In genomic region chr3:178714971-178715832, GRCh38 we compare ENCODE assay signal across 13 cellular contexts.
DNase-seq lines count a peak whose midpoint lies in the region; ATAC-seq lines count a peak whose summit lies in the region.
"Had no signal": no experiment of that assay in that cellular context is flagged by ENCODE, and none has a peak within 500 bp of the region (broad histone marks: within the 10 kb centered on the region; RNA-seq: fewer than 3 reads in every experiment).

No MANE protein-coding gene starts in this region.

- peak; percentile 98 for ATAC-seq in esophagus mucosa
- ATAC-seq: left lung; natural killer cell treated with Interleukin-12 subunit alpha and Interleukin-12 subunit beta and Interleukin-15 and Interleukin-18, amount 100 ng/mL, for 72 hours had no signal

- peak; percentile 89 for DNase-seq in NCI-H2107 treated with DMSO at 0.1 percent for 48 hours (lab: John Stamatoyannopoulos, UW; ENCODE audit: unreplicated experiment)
- no peak for DNase-seq in NCI-H2107 (lab: John Stamatoyannopoulos, UW)
- DNase-seq in NCI-H2171 (lab: John Stamatoyannopoulos, UW) = peak; percentile 20
- peak; percentile 26 for DNase-seq in skeletal muscle cell (ENCODE audit: low read depth)
- no peak for DNase-seq in activated CD4-positive, alpha-beta T cell treated with anti-CD3 and anti-CD28 coated beads, Interleukin-2, amount 50 U/mL, for 1 hour
- no peak for DNase-seq in ureter (ENCODE audit: low spot score)
- DNase-seq in NCI-H187 treated with DMSO at 0.1 percent for 48 hours (lab: John Stamatoyannopoulos, UW) = no peak
- DNase-seq: dermis blood vessel endothelial cell, left lung, PC-9, testis had no signal

- no peak overlapping the region for H3K4me3 ChIP-seq in skeletal muscle cell (ENCODE audit: low read depth, low read length)
- H3K4me3 ChIP-seq: left lung, PC-9, testis had no signal

Comparison
In these comparisons a context has a peak if more than half of its experiments do, and no peak if none do; other contexts are left out.
1. DNase-seq: peak in NCI-H2107 treated with DMSO at 0.1 percent for 48 hours (single experiment), NCI-H2171 (single experiment) and skeletal muscle cell (single experiment); none in NCI-H2107 (single experiment), activated CD4-positive, alpha-beta T cell treated with anti-CD3 and anti-CD28 coated beads, Interleukin-2, amount 50 U/mL, for 1 hour (single experiment), ureter (single experiment) and NCI-H187 treated with DMSO at 0.1 percent for 48 hours (single experiment).